8 cellular contexts compared by ENCODE assay signal in the genomic region with DNA sequence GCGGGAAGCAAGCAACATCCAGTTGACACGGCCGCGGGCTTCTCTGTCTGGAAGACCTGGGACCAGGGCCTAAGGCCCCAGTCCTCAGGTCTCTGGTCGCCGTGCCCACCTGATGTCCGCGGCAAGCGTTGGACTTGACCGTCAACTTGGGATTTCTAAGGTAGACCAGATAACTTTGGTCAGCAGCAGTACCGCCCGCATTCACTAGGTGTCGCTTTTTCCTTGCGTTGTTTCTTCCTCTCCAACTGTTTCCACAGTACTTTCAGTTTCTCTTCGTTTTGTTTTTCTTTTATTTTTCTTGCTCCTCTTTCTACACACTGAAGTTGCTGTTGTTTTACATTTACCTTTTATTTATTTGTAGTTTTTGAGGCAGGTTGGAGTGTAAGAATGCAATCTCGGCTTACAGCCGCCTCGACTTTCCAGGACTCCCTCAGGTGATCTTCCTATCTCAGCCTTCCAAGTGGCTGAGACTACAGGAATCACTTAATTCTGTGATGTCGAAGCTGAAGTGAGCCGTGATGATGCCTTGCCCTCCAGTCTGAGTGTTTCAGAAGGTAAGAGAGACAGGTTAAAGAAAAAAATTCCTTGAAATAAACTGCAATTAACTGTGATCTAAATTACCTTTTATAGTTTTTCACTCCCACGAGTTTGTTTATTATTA.
A peak's percentile ranks its signal among the peaks of the same experiment; 100 is the strongest.
DNase-seq lines count a peak whose midpoint lies in the region; ATAC-seq and TF ChIP-seq lines count a peak whose summit lies in the region.
"Not testable (repeated sequence)": the region's sequence is repeated elsewhere in the genome, so short reads cannot be mapped to it uniquely, and the experiment has no call there.

No MANE protein-coding gene starts in this region.

- not testable (repeated sequence) for H3K4me1 Mint-ChIP-seq in WTC11; effector memory CD8-positive, alpha-beta T cell (ENCODE audit: low read depth in 2 of 2); memory B cell

- H3K9me3 Mint-ChIP-seq in WTC11; effector memory CD8-positive, alpha-beta T cell; memory B cell: not testable (repeated sequence)

- H3K27ac ChIP-seq in upper lobe of right lung, result not testable (repeated sequence)

- H3K4me3 ChIP-seq in upper lobe of right lung, result not testable (repeated sequence)

- H3K36me3 Mint-ChIP-seq in WTC11; effector memory CD8-positive, alpha-beta T cell (ENCODE audit: insufficient read depth); memory B cell: not testable (repeated sequence)

- CTCF ChIA-PET in WTC11 (lab: Charles Lee), result not testable (repeated sequence)

- H3K27ac Mint-ChIP-seq in WTC11; effector memory CD8-positive, alpha-beta T cell; memory B cell: not testable (repeated sequence)

- POLR2A ChIA-PET in WTC11 (lab: Charles Lee), result not testable (repeated sequence)

- H3K9me3 ChIP-seq in upper lobe of right lung, result not testable (repeated sequence)

- H3K27me3 Mint-ChIP-seq in WTC11 (ENCODE audit: low read depth); effector memory CD8-positive, alpha-beta T cell; memory B cell: not testable (repeated sequence)

- H3K4me3 Mint-ChIP-seq in WTC11; effector memory CD8-positive, alpha-beta T cell; memory B cell: not testable (repeated sequence)

- H3K4me1 ChIP-seq in upper lobe of right lung, result not testable (repeated sequence)

- not testable (repeated sequence) for TF ChIP-seq CTCF in WTC11 (IDR thresholded peaks at IDR 0.05); upper lobe of right lung (IDR thresholded peaks at IDR 0.05)

- not testable (repeated sequence) for H3K27me3 ChIP-seq in upper lobe of right lung

- not testable (repeated sequence) for H3K36me3 ChIP-seq in upper lobe of right lung

- peak; percentile 57 for ATAC-seq in GM18508 (IDR thresholded peaks at IDR 0.05; ENCODE audit: insufficient read depth, unreplicated experiment)
- ATAC-seq in GM19455 (IDR thresholded peaks at IDR 0.05; ENCODE audit: unreplicated experiment), result peak; percentile 53
- peak; percentile 44 for ATAC-seq in HG02588 (IDR thresholded peaks at IDR 0.05; ENCODE audit: unreplicated experiment)
- ATAC-seq in HG03280 (IDR thresholded peaks at IDR 0.05; ENCODE audit: unreplicated experiment), result peak; percentile 47
- peak; percentile 27 for ATAC-seq in WTC11
- ATAC-seq in effector memory CD8-positive, alpha-beta T cell (replicated peaks), result peak; percentile 78
- peak; percentile 55 for ATAC-seq in memory B cell (ENCODE audit: low read depth)
- peak; percentile 82 for ATAC-seq in upper lobe of right lung

- intact Hi-C loops in upper lobe of right lung (cut with DNase I), result not testable (repeated sequence)

- not testable (repeated sequence) for DNase-seq in WTC11 (ENCODE audit: low spot score); effector memory CD8-positive, alpha-beta T cell; memory B cell (ENCODE audit: low spot score in 2 of 2); upper lobe of right lung

Comparison
In these comparisons a context has a peak if more than half of its experiments do, and no peak if none do; other contexts are left out.
1. ATAC-seq: peak in every context shown above with its lines; median percentile 82 in upper lobe of right lung; 78 in effector memory CD8-positive, alpha-beta T cell; 57 in GM18508; 55 in memory B cell; 53 in GM19455; 47 in HG03280; 44 in HG02588; 27 in WTC11.